In genomic region chr1:45518910-45519309, GRCh38 we compare ENCODE assay signal across 9 cellular contexts. TPM values are rescaled to one million over a fixed set of nuclear protein-coding genes. Genes with fewer than 3 reads are reported as not detected.
DNase-seq lines count a peak whose midpoint lies in the region; ATAC-seq and TF ChIP-seq lines count a peak whose summit lies in the region.
"Had no signal": no experiment of that assay in that cellular context is flagged by ENCODE, and none has a peak within 500 bp of the region (broad histone marks: within the 10 kb centered on the region; RNA-seq: fewer than 3 reads in every experiment).

No MANE protein-coding gene starts in this region.

- WGBS in hepatocyte (ENCODE audit: low lambda C conversion rate, missing lambda C conversion rate) = 36% methylated on average over 1 of the region's 1 CpG
- WGBS in testis, 2 donors = 0 to 16% methylated on average over 1 of the region's 1 CpG

- no peak for TF ChIP-seq POLR2A in testis (IDR thresholded peaks at IDR 0.05)

- peaks cover 46% of the 10 kb centered on the region for H3K4me1 Mint-ChIP-seq in activated T-cell treated with anti-CD3 and anti-CD28 coated beads, Interleukin-2, amount 50 U/mL, for 4 hours (ENCODE audit: low read depth)
- H3K4me1 Mint-ChIP-seq in activated CD4-positive, alpha-beta memory T cell treated with anti-CD3 and anti-CD28 coated beads, Interleukin-2, amount 10 ng/mL, durations not matched to agents 7 days and 5 days = peaks cover 56% of the 10 kb centered on the region

- no peaks in the 10 kb centered on the region for H3K9me3 Mint-ChIP-seq in activated T-cell treated with anti-CD3 and anti-CD28 coated beads, Interleukin-2, amount 50 U/mL, for 4 hours
- no peaks in the 10 kb centered on the region for H3K9me3 Mint-ChIP-seq in activated CD4-positive, alpha-beta memory T cell treated with anti-CD3 and anti-CD28 coated beads, Interleukin-2, amount 10 ng/mL, durations not matched to agents 7 days and 5 days

- H3K79me2 ChIP-seq in hepatocyte = peaks cover 43% of the 10 kb centered on the region

- POLR2A ChIA-PET in activated CD4-positive, alpha-beta memory T cell treated with anti-CD3 and anti-CD28 coated beads, Interleukin-2, amount 10 ng/mL, durations not matched to agents 7 days and 5 days (lab: Charles Lee) = interaction anchor here (1.4 to 5.3 kb wide), 4 partner anchors 7 to 51 kb away, joined by 7 to 36 read pairs (median 18); partner anchors contain the start of gene AKR1A1

- no peaks in the 10 kb centered on the region for H3K27me3 ChIP-seq in hepatocyte
- no peaks in the 10 kb centered on the region for H3K27me3 ChIP-seq in testis

- H3K4me3 ChIP-seq in hepatocyte (no peak overlapping the region), testis (no peak overlapping the region)

- H3K9me3 ChIP-seq in hepatocyte (ENCODE audit: low read depth) (no peaks in the 10 kb centered on the region), testis (no peaks in the 10 kb centered on the region)

- no peaks in the 10 kb centered on the region for H3K9me2 ChIP-seq in hepatocyte (replicated peaks; ENCODE audit: insufficient read depth)

- no peak for ATAC-seq in activated T-cell treated with anti-CD3 and anti-CD28 coated beads, Interleukin-2, amount 50 U/mL, for 4 hours
- ATAC-seq in HG03342 (IDR thresholded peaks at IDR 0.05; ENCODE audit: unreplicated experiment) (no peak), HG02973 (IDR thresholded peaks at IDR 0.05; ENCODE audit: unreplicated experiment) (no peak)

- peak overlapping the region; percentile 98 for H3K4me3 Mint-ChIP-seq in activated T-cell treated with anti-CD3 and anti-CD28 coated beads, Interleukin-2, amount 50 U/mL, for 4 hours
- H3K4me3 Mint-ChIP-seq in activated CD4-positive, alpha-beta memory T cell treated with anti-CD3 and anti-CD28 coated beads, Interleukin-2, amount 10 ng/mL, durations not matched to agents 7 days and 5 days = peak overlapping the region; percentile 95

- no peaks in the 10 kb centered on the region for H3K36me3 ChIP-seq in hepatocyte (replicated peaks; ENCODE audit: insufficient read depth, low read depth)
- no peaks in the 10 kb centered on the region for H3K36me3 ChIP-seq in testis (ENCODE audit: low read depth, missing control alignments)

- peak overlapping the region; percentile 40 for H3K27ac Mint-ChIP-seq in activated CD4-positive, alpha-beta memory T cell treated with anti-CD3 and anti-CD28 coated beads, Interleukin-2, amount 10 ng/mL, durations not matched to agents 7 days and 5 days

- H3K27me3 Mint-ChIP-seq in activated T-cell treated with anti-CD3 and anti-CD28 coated beads, Interleukin-2, amount 50 U/mL, for 4 hours (ENCODE audit: low read depth) = no peaks in the 10 kb centered on the region
- no peaks in the 10 kb centered on the region for H3K27me3 Mint-ChIP-seq in activated CD4-positive, alpha-beta memory T cell treated with anti-CD3 and anti-CD28 coated beads, Interleukin-2, amount 10 ng/mL, durations not matched to agents 7 days and 5 days

- H3K4me1 ChIP-seq in hepatocyte (ENCODE audit: insufficient read depth) (peaks cover 26% of the 10 kb centered on the region), testis (peaks cover 12% of the 10 kb centered on the region)

- no peak overlapping the region for H2AFZ ChIP-seq in hepatocyte

- no peak for DNase-seq in activated T-cell treated with anti-CD3 and anti-CD28 coated beads, Interleukin-2, amount 50 U/mL, for 4 hours
- DNase-seq in activated T-cell treated with anti-CD3 and anti-CD28 coated beads, Interleukin-2, amount 50 U/mL, for 48 hours = no peak
- DNase-seq in activated CD4-positive, alpha-beta memory T cell treated with anti-CD3 and anti-CD28 coated beads, Interleukin-2, amount 10 ng/mL, durations not matched to agents 7 days and 5 days = no peak
- no peak for DNase-seq in hepatocyte (ENCODE audit: low spot score)
- DNase-seq in testis = peak; percentile 36
- DNase-seq in GM19238 (ENCODE audit: insufficient read length, low spot score) = no peak
- DNase-seq: COR-L47 had no signal

- H4K20me1 ChIP-seq in hepatocyte (ENCODE audit: insufficient read depth, poor library complexity, severe bottlenecking) = peaks cover 21% of the 10 kb centered on the region

- CTCF ChIA-PET in activated CD4-positive, alpha-beta memory T cell treated with anti-CD3 and anti-CD28 coated beads, Interleukin-2, amount 10 ng/mL, durations not matched to agents 7 days and 5 days (lab: Charles Lee) = interaction anchor here (0.6 to 1.2 kb wide), 7 partner anchors 11 to 178 kb away, joined by 3 to 5 read pairs (median 3); partner anchors contain the start of gene MMACHC

- intact Hi-C loops in testis (cut with DNase I; ENCODE audit: low total_unique reads) = loop anchor here (10.0 kb wide), 1 partner anchor 46 kb away; no protein-coding TSS in a partner anchor

- peak overlapping the region; percentile 75 for H3K4me2 ChIP-seq in hepatocyte

- peaks cover 32% of the 10 kb centered on the region for H3K36me3 Mint-ChIP-seq in activated T-cell treated with anti-CD3 and anti-CD28 coated beads, Interleukin-2, amount 50 U/mL, for 4 hours (ENCODE audit: insufficient read depth)
- H3K36me3 Mint-ChIP-seq in activated CD4-positive, alpha-beta memory T cell treated with anti-CD3 and anti-CD28 coated beads, Interleukin-2, amount 10 ng/mL, durations not matched to agents 7 days and 5 days (ENCODE audit: low read depth) = peaks cover 57% of the 10 kb centered on the region

- TF ChIP-seq CTCF in hepatocyte (IDR thresholded peaks at IDR 0.05; ENCODE audit: poor library complexity) = no peak
- TF ChIP-seq CTCF in testis (IDR thresholded peaks at IDR 0.05) = no peak

- no peak overlapping the region for H3K27ac ChIP-seq in hepatocyte
- H3K27ac ChIP-seq in testis = peak overlapping the region; percentile 22 to 34

RNA-seq across cellular contexts. Expression of gene PRDX1, which starts 2.8 kb away (rescaled TPM):
- 100 to 1,000 TPM; 820 to 951 (median 896) TPM for total RNA-seq in activated T-cell treated with anti-CD3 and anti-CD28 coated beads, Interleukin-2, amount 50 U/mL, for 4 hours
- 100 to 1,000 TPM; 296 to 309 TPM for total RNA-seq in activated CD4-positive, alpha-beta memory T cell treated with anti-CD3 and anti-CD28 coated beads, Interleukin-2, amount 10 ng/mL, durations not matched to agents 7 days and 5 days
- total RNA-seq in hepatocyte (523 and 532 TPM in 2 replicates), testis (100 to 1,000 TPM; 180 to 185 TPM)
- polyA plus RNA-seq in hepatocyte (660 and 666 TPM in 2 replicates), testis (ENCODE audit: insufficient read depth, low read depth, low replicate concordance) (251 TPM)

RNA-seq across cellular contexts. Expression of gene MMACHC, which starts 18.8 kb away (rescaled TPM):
- 10 to 100 TPM in 1 of 3 donors, 1 to 10 TPM in 2; 6.7 to 10.6 (median 9.7) TPM for total RNA-seq in activated T-cell treated with anti-CD3 and anti-CD28 coated beads, Interleukin-2, amount 50 U/mL, for 4 hours
- total RNA-seq in activated CD4-positive, alpha-beta memory T cell treated with anti-CD3 and anti-CD28 coated beads, Interleukin-2, amount 10 ng/mL, durations not matched to agents 7 days and 5 days = 1 to 10 TPM; 4.0 to 4.4 TPM
- total RNA-seq in hepatocyte = 5.7 and 11.5 TPM in 2 replicates
- polyA plus RNA-seq in hepatocyte = 0.86 and 2.2 TPM in 2 replicates
- total RNA-seq in testis = 1 to 10 TPM; 7.1 to 7.3 TPM
- 17.4 TPM for polyA plus RNA-seq in testis (ENCODE audit: insufficient read depth, low read depth, low replicate concordance)

RNA-seq across cellular contexts. Expression of gene CCDC163, which starts 19.0 kb away (rescaled TPM):
- total RNA-seq in activated T-cell treated with anti-CD3 and anti-CD28 coated beads, Interleukin-2, amount 50 U/mL, for 4 hours = 1 to 10 TPM; 1.3 to 1.9 (median 1.7) TPM
- total RNA-seq in activated CD4-positive, alpha-beta memory T cell treated with anti-CD3 and anti-CD28 coated beads, Interleukin-2, amount 10 ng/mL, durations not matched to agents 7 days and 5 days = 1 to 10 TPM; 6.7 to 6.8 TPM
- total RNA-seq in hepatocyte = 0.60 and 1.2 TPM in 2 replicates
- polyA plus RNA-seq in hepatocyte = 0.62 and 3.3 TPM in 2 replicates
- 1 to 10 TPM; 2.9 to 4.8 TPM for total RNA-seq in testis
- polyA plus RNA-seq in testis (ENCODE audit: insufficient read depth, low read depth, low replicate concordance) = 5.7 TPM

RNA-seq across cellular contexts. Expression of gene TESK2, which starts 27.9 kb away (rescaled TPM):
- 1 to 10 TPM; 2.0 to 2.5 (median 2.3) TPM for total RNA-seq in activated T-cell treated with anti-CD3 and anti-CD28 coated beads, Interleukin-2, amount 50 U/mL, for 4 hours
- total RNA-seq in activated CD4-positive, alpha-beta memory T cell treated with anti-CD3 and anti-CD28 coated beads, Interleukin-2, amount 10 ng/mL, durations not matched to agents 7 days and 5 days = 1 to 10 TPM; 3.7 to 4.3 TPM
- total RNA-seq in hepatocyte = 8.2 and 8.6 TPM in 2 replicates
- 6.2 and 6.4 TPM in 2 replicates for polyA plus RNA-seq in hepatocyte
- 10 to 100 TPM; 14.3 to 20.9 TPM for total RNA-seq in testis
- 22.7 TPM for polyA plus RNA-seq in testis (ENCODE audit: insufficient read depth, low read depth, low replicate concordance)

RNA-seq across cellular contexts. Expression of gene AKR1A1, which starts 31.7 kb away (rescaled TPM):
- total RNA-seq in activated T-cell treated with anti-CD3 and anti-CD28 coated beads, Interleukin-2, amount 50 U/mL, for 4 hours = 100 to 1,000 TPM; 231 to 243 (median 243) TPM
- 100 to 1,000 TPM; 144 TPM for total RNA-seq in activated CD4-positive, alpha-beta memory T cell treated with anti-CD3 and anti-CD28 coated beads, Interleukin-2, amount 10 ng/mL, durations not matched to agents 7 days and 5 days
- total RNA-seq in hepatocyte (174 and 186 TPM in 2 replicates), testis (10 to 100 TPM; 51.1 to 60.1 TPM)
- polyA plus RNA-seq in hepatocyte (235 and 271 TPM in 2 replicates), testis (ENCODE audit: insufficient read depth, low read depth, low replicate concordance) (63.7 TPM)
